24 cellular contexts compared by ENCODE assay signal in genomic region chr14:37550511-37550910, GRCh38. TPM values are rescaled to one million over a fixed set of nuclear protein-coding genes. Genes with fewer than 3 reads are reported as not detected.
A peak's percentile ranks its signal among the peaks of the same experiment; 100 is the strongest.
DNase-seq lines count a peak whose midpoint lies in the region; ATAC-seq and TF ChIP-seq lines count a peak whose summit lies in the region.
"Had no signal": no experiment of that assay in that cellular context is flagged by ENCODE, and none has a peak within 500 bp of the region (broad histone marks: within the 10 kb centered on the region; RNA-seq: fewer than 3 reads in every experiment).

No MANE protein-coding gene starts in this region.

- POLR2A ChIA-PET in activated CD4-positive, alpha-beta memory T cell treated with anti-CD3 and anti-CD28 coated beads for 36 hours (lab: Charles Lee) = no interaction called here

- H3K27ac Mint-ChIP-seq in activated CD4-positive, alpha-beta memory T cell treated with anti-CD3 and anti-CD28 coated beads for 36 hours = no peak overlapping the region
- H3K27ac Mint-ChIP-seq: activated naive CD8-positive, alpha-beta T cell treated with anti-CD3 and anti-CD28 coated beads, Interleukin-2, amount 50 U/mL, for 24 hours; activated T-helper 2 cell treated with anti-CD3 and anti-CD28 coated beads, Interferon-gamma antibody, Interleukin-2, Interleukin-4, amounts not matched to agents 10 μg/mL and 5 μg/mL and 100 μg/mL, durations not matched to agents 14 hours and 24 hours and 36 hours; naive thymus-derived CD4-positive, alpha-beta T cell; stimulated activated naive B cell treated with anti-CD40 and anti-IgM and Interleukin-4, amounts not matched to agents 10 μg/mL and 1 μg/mL and 100 μg/mL, for 72 hours had no signal

- TF ChIP-seq CTCF in AG09319 (IDR thresholded peaks at IDR 0.05; ENCODE audit: low read depth, low read length) = no peak
- TF ChIP-seq CTCF in HFF-Myc (IDR thresholded peaks at IDR 0.05; ENCODE audit: low read depth, low read length, missing control alignments) = no peak
- no peak for TF ChIP-seq CTCF in astrocyte of the spinal cord (IDR thresholded peaks at IDR 0.05; ENCODE audit: low read depth, low read length)

- H3K4me1 Mint-ChIP-seq in activated CD4-positive, alpha-beta memory T cell treated with anti-CD3 and anti-CD28 coated beads for 36 hours (ENCODE audit: low read depth) = no peaks in the 10 kb centered on the region
- H3K4me1 Mint-ChIP-seq: activated naive CD8-positive, alpha-beta T cell treated with anti-CD3 and anti-CD28 coated beads, Interleukin-2, amount 50 U/mL, for 24 hours; naive thymus-derived CD4-positive, alpha-beta T cell had no signal

- CTCF ChIA-PET in activated CD4-positive, alpha-beta memory T cell treated with anti-CD3 and anti-CD28 coated beads for 36 hours (lab: Charles Lee) = no interaction called here

- H3K4me3 ChIP-seq in HFF-Myc (replicated peaks; ENCODE audit: low read depth, low read length) (no peak overlapping the region), astrocyte of the spinal cord (ENCODE audit: low read depth, low read length) (no peak overlapping the region)
- H3K4me3 ChIP-seq: HAP-1, heart right ventricle, right lobe of liver, tibial artery had no signal

- no peaks in the 10 kb centered on the region for H3K27me3 Mint-ChIP-seq in activated CD4-positive, alpha-beta memory T cell treated with anti-CD3 and anti-CD28 coated beads for 36 hours
- H3K27me3 Mint-ChIP-seq: activated naive CD8-positive, alpha-beta T cell treated with anti-CD3 and anti-CD28 coated beads, Interleukin-2, amount 50 U/mL, for 24 hours; naive thymus-derived CD4-positive, alpha-beta T cell; stimulated activated naive B cell treated with anti-CD40 and anti-IgM and Interleukin-4, amounts not matched to agents 10 μg/mL and 1 μg/mL and 100 μg/mL, for 72 hours had no signal

- intact Hi-C loops in activated CD4-positive, alpha-beta memory T cell treated with anti-CD3 and anti-CD28 coated beads for 36 hours (cut with micrococcal nuclease) = no loop called here

- no peak overlapping the region for H3K4me3 Mint-ChIP-seq in activated CD4-positive, alpha-beta memory T cell treated with anti-CD3 and anti-CD28 coated beads for 36 hours
- H3K4me3 Mint-ChIP-seq: activated naive CD8-positive, alpha-beta T cell treated with anti-CD3 and anti-CD28 coated beads, Interleukin-2, amount 50 U/mL, for 24 hours; naive thymus-derived CD4-positive, alpha-beta T cell; stimulated activated naive B cell treated with anti-CD40 and anti-IgM and Interleukin-4, amounts not matched to agents 10 μg/mL and 1 μg/mL and 100 μg/mL, for 72 hours had no signal

- H3K36me3 Mint-ChIP-seq in activated CD4-positive, alpha-beta memory T cell treated with anti-CD3 and anti-CD28 coated beads for 36 hours = no peaks in the 10 kb centered on the region
- H3K36me3 Mint-ChIP-seq: stimulated activated naive B cell treated with anti-CD40 and anti-IgM and Interleukin-4, amounts not matched to agents 10 μg/mL and 1 μg/mL and 100 μg/mL, for 72 hours had no signal

- DNase-seq in AG09319 (ENCODE audit: extremely low read depth, low read depth) (peak; percentile 23), HFF-Myc (ENCODE audit: extremely low read depth, low read depth) (peak; percentile 45), astrocyte of the spinal cord (ENCODE audit: low read depth, low spot score) (peak; percentile 80), left kidney (ENCODE audit: low read depth, low spot score) (peak; percentile 15), NCI-H2196 treated with DMSO at 0.1 percent for 48 hours (lab: John Stamatoyannopoulos, UW; ENCODE audit: unreplicated experiment) (no peak), NCI-H748 treated with DMSO at 0.1 percent for 48 hours (lab: John Stamatoyannopoulos, UW) (no peak)
- DNase-seq in activated CD4-positive, alpha-beta memory T cell treated with anti-CD3 and anti-CD28 coated beads for 36 hours = no peak
- DNase-seq: activated CD4-positive, alpha-beta T cell treated with anti-CD3 and anti-CD28 coated beads for 48 hours; activated naive CD8-positive, alpha-beta T cell treated with anti-CD3 and anti-CD28 coated beads, Interleukin-2, amount 50 U/mL, for 24 hours; C1 segment of cervical spinal cord; central memory CD4-positive, alpha-beta T cell; heart right ventricle; naive thymus-derived CD4-positive, alpha-beta T cell; NCI-H2029 treated with DMSO at 0.1 percent for 48 hours; NCI-H510A; right lobe of liver; stimulated activated naive B cell treated with anti-CD40 and anti-IgM and Interleukin-4, amounts not matched to agents 10 μg/mL and 1 μg/mL and 100 μg/mL, for 72 hours; tibial artery had no signal

- in situ Hi-C loops in astrocyte of the spinal cord (cut with HindIII; ENCODE audit: low sequenced_read_pairs) = no loop called here

- no peak for ATAC-seq in HG03521 (IDR thresholded peaks at IDR 0.05; ENCODE audit: unreplicated experiment)
- ATAC-seq: activated naive CD8-positive, alpha-beta T cell treated with anti-CD3 and anti-CD28 coated beads, Interleukin-2, amount 50 U/mL, for 24 hours; esophagus mucosa; heart right ventricle; naive thymus-derived CD4-positive, alpha-beta T cell; right lobe of liver; Right ventricle myocardium inferior; stimulated activated naive B cell treated with anti-CD40 and anti-IgM and Interleukin-4, amounts not matched to agents 10 μg/mL and 1 μg/mL and 100 μg/mL, for 72 hours had no signal

- H3K9me3 Mint-ChIP-seq in activated CD4-positive, alpha-beta memory T cell treated with anti-CD3 and anti-CD28 coated beads for 36 hours = peaks cover 14% of the 10 kb centered on the region

RNA-seq across cellular contexts. Expression of gene FOXA1, which starts 44.5 kb away (rescaled TPM):
- total RNA-seq in activated CD4-positive, alpha-beta memory T cell treated with anti-CD3 and anti-CD28 coated beads for 36 hours = under 1 TPM; 0.12 to 0.19 TPM
- total RNA-seq: heart right ventricle; naive thymus-derived CD4-positive, alpha-beta T cell; osteocyte; Right ventricle myocardium inferior had no signal

RNA-seq across cellular contexts. Expression of gene TTC6, which starts 44.9 kb away (rescaled TPM):
- not detected for total RNA-seq in activated CD4-positive, alpha-beta memory T cell treated with anti-CD3 and anti-CD28 coated beads for 36 hours
- total RNA-seq: activated T-helper 2 cell treated with anti-CD3 and anti-CD28 coated beads, Interferon-gamma antibody, Interleukin-2, Interleukin-4, amounts not matched to agents 10 μg/mL and 5 μg/mL and 100 μg/mL, durations not matched to agents 14 hours and 24 hours and 36 hours; heart right ventricle; naive thymus-derived CD4-positive, alpha-beta T cell; osteocyte; Right ventricle myocardium inferior had no signal

Comparison
In these comparisons a context has a peak if more than half of its experiments do, and no peak if none do; other contexts are left out.
1. DNase-seq: peak in AG09319 (single experiment), HFF-Myc (single experiment), astrocyte of the spinal cord (single experiment) and left kidney (single experiment); none in activated CD4-positive, alpha-beta memory T cell treated with anti-CD3 and anti-CD28 coated beads for 36 hours (single experiment), NCI-H2196 treated with DMSO at 0.1 percent for 48 hours (single experiment) and NCI-H748 treated with DMSO at 0.1 percent for 48 hours (single experiment).